ENCODE assay signal across 28 cellular contexts in the genomic region with DNA sequence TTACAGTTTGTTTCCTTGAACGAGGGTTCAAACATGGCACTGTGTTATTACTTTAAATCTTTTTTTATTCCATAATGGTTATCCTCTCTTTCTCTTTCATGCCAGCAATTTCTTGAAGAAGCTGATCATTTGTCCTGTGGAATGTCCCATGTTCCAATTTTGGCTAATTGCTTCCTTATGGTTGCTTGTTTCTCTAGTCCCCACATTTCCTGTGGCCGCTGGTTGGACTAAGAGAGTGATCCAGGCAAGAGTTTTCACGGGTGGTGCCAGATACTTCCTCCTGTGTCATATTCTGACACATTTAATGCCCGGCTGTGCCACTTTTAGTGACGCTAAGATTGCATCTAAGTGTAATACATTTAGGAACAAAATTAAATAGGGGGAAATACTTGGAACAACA.
A peak's percentile ranks its signal among the peaks of the same experiment; 100 is the strongest.
DNase-seq lines count a peak whose midpoint lies in the region; ATAC-seq and TF ChIP-seq lines count a peak whose summit lies in the region.
"Had no signal": no experiment of that assay in that cellular context is flagged by ENCODE, and none has a peak within 500 bp of the region (broad histone marks: within the 10 kb centered on the region; RNA-seq: fewer than 3 reads in every experiment).

No MANE protein-coding gene starts in this region.

- DNase-seq in A673 (ENCODE audit: low spot score) = peak; percentile 58
- DNase-seq in GM04504 (ENCODE audit: low read depth) = peak; percentile 46
- peak; percentile 71 to 81 for DNase-seq in foreskin fibroblast
- no peak for DNase-seq in NCI-H82 (lab: John Stamatoyannopoulos, UW)
- DNase-seq in activated T-cell treated with anti-CD3 and anti-CD28 coated beads, Interleukin-2, amount 50 U/mL, for 4 hours = no peak
- DNase-seq: 8988T; activated CD8-positive, alpha-beta memory T cell treated with anti-CD3 and anti-CD28 coated beads, Interleukin-2, amount 50 U/mL, for 4 hours; activated effector memory CD4-positive, alpha-beta T cell treated with Interleukin-2 at 50 U/mL for 16 hours; C1 segment of cervical spinal cord; dermis blood vessel endothelial cell; gastrocnemius medialis; GF-D8; kidney; natural killer cell; NCI-H1436; NCI-H2171 treated with DMSO at 0.1 percent for 48 hours; NCI-H69; posterior cingulate gyrus; SHP77 treated with DMSO at 0.1 percent for 48 hours; sigmoid colon; T-helper 2 cell; WERI-Rb-1 had no signal

- H3K4me3 Mint-ChIP-seq in activated T-cell treated with anti-CD3 and anti-CD28 coated beads, Interleukin-2, amount 50 U/mL, for 4 hours = no peak overlapping the region
- H3K4me3 Mint-ChIP-seq: natural killer cell; stimulated activated effector memory CD8-positive, alpha-beta T cell treated with anti-CD3 and anti-CD28 coated beads, Interleukin-12 subunit alpha, Interleukin-12 subunit beta, amount 100 ng/mL, for 72 hours had no signal

- H3K36me3 ChIP-seq in A673 (ENCODE audit: insufficient read depth, low read length, poor library complexity, severe bottlenecking) = no peaks in the 10 kb centered on the region
- H3K36me3 ChIP-seq: gastrocnemius medialis, sigmoid colon, suprapubic skin, vagina, WERI-Rb-1 had no signal

- intact Hi-C loops in A673 (cut with micrococcal nuclease; ENCODE audit: unreplicated experiment) = no loop called here

- peaks cover 12% of the 10 kb centered on the region for H3K4me1 Mint-ChIP-seq in activated T-cell treated with anti-CD3 and anti-CD28 coated beads, Interleukin-2, amount 50 U/mL, for 4 hours (ENCODE audit: low read depth)
- H3K4me1 Mint-ChIP-seq: natural killer cell had no signal

- peaks cover 4% of the 10 kb centered on the region for H3K27me3 ChIP-seq in A673 (replicated peaks; ENCODE audit: insufficient read depth, low read depth, low read length, poor library complexity)
- H3K27me3 ChIP-seq: gastrocnemius medialis, sigmoid colon, suprapubic skin, vagina had no signal

- H3K36me3 Mint-ChIP-seq in activated T-cell treated with anti-CD3 and anti-CD28 coated beads, Interleukin-2, amount 50 U/mL, for 4 hours (ENCODE audit: insufficient read depth) = no peaks in the 10 kb centered on the region
- H3K36me3 Mint-ChIP-seq: natural killer cell; stimulated activated effector memory CD8-positive, alpha-beta T cell treated with anti-CD3 and anti-CD28 coated beads, Interleukin-12 subunit alpha, Interleukin-12 subunit beta, amount 100 ng/mL, for 72 hours had no signal

- H3K4me3 ChIP-seq in A673 (ENCODE audit: low read depth, low read length, poor library complexity, severe bottlenecking) = no peak overlapping the region
- H3K4me3 ChIP-seq in foreskin fibroblast (ENCODE audit: low read depth in 1 of 2, low read length in 2 of 2) = no peak overlapping the region
- H3K4me3 ChIP-seq: gastrocnemius medialis, sigmoid colon, suprapubic skin, vagina had no signal

- POLR2A ChIA-PET in A673 (lab: Charles Lee; ENCODE audit: low non-redundant PET) = no interaction called here

- no peak for TF ChIP-seq CTCF in A673 (conservative IDR thresholded peaks at IDR 0.05; ENCODE audit: low read depth, low read length)
- TF ChIP-seq CTCF in foreskin fibroblast (IDR thresholded peaks at IDR 0.05; ENCODE audit: low read depth, low read length) = no peak

- CTCF ChIA-PET in A673 (lab: Charles Lee) = no interaction called here

- peaks cover 11% of the 10 kb centered on the region for H3K4me1 ChIP-seq in A673 (ENCODE audit: insufficient read depth, low read length, poor library complexity, severe bottlenecking)
- H3K4me1 ChIP-seq: gastrocnemius medialis, sigmoid colon, suprapubic skin had no signal

- ATAC-seq in SK-N-SH treated with all-trans-retinoic acid at 6 μM for 48 hours (peak; percentile 42; the same call in 2 of the 3 replicates), GM19463 (IDR thresholded peaks at IDR 0.05; ENCODE audit: unreplicated experiment) (no peak), GM18519 (IDR thresholded peaks at IDR 0.05; ENCODE audit: low FRiP score, unreplicated experiment) (no peak)
- ATAC-seq in activated T-cell treated with anti-CD3 and anti-CD28 coated beads, Interleukin-2, amount 50 U/mL, for 4 hours = no peak
- ATAC-seq: gastrocnemius medialis; natural killer cell; stimulated activated effector memory CD8-positive, alpha-beta T cell treated with anti-CD3 and anti-CD28 coated beads, Interleukin-12 subunit alpha, Interleukin-12 subunit beta, amount 100 ng/mL, for 72 hours had no signal

- no peaks in the 10 kb centered on the region for H3K9me3 ChIP-seq in A673 (ENCODE audit: low read depth, low read length, poor library complexity, severe bottlenecking)
- H3K9me3 ChIP-seq: gastrocnemius medialis, sigmoid colon, suprapubic skin, vagina had no signal

- BruUV-seq in A673 (replicated peaks; lab: Mats Ljungman, UMichigan) = no TSS peak

- H3K27ac ChIP-seq in A673 (ENCODE audit: low read depth, low read length, poor library complexity, severe bottlenecking) = no peak overlapping the region
- H3K27ac ChIP-seq: gastrocnemius medialis, sigmoid colon, suprapubic skin, vagina, WERI-Rb-1 had no signal

- no peaks in the 10 kb centered on the region for H3K9me3 Mint-ChIP-seq in activated T-cell treated with anti-CD3 and anti-CD28 coated beads, Interleukin-2, amount 50 U/mL, for 4 hours
- H3K9me3 Mint-ChIP-seq: natural killer cell; stimulated activated effector memory CD8-positive, alpha-beta T cell treated with anti-CD3 and anti-CD28 coated beads, Interleukin-12 subunit alpha, Interleukin-12 subunit beta, amount 100 ng/mL, for 72 hours had no signal

- H3K27me3 Mint-ChIP-seq in activated T-cell treated with anti-CD3 and anti-CD28 coated beads, Interleukin-2, amount 50 U/mL, for 4 hours (ENCODE audit: low read depth) = no peaks in the 10 kb centered on the region

TF ChIP-seq in SK-N-SH treated with all-trans-retinoic acid at 6 μM for 48 hours, 23 proteins besides CTCF, POLR2A, EP300 and RAD21 (continues in another document):
- TF ChIP-seq ZNF70 (CRISPR knock-in tag; IDR thresholded peaks at IDR 0.05) (no peak), SNAI2 (CRISPR knock-in tag; IDR thresholded peaks at IDR 0.05) (no peak), ISL1 (CRISPR knock-in tag; IDR thresholded peaks at IDR 0.05) (no peak), ZNF565 (CRISPR knock-in tag; conservative IDR thresholded peaks at IDR 0.05; ENCODE audit: low read depth) (no peak), ZFP3 (CRISPR knock-in tag; IDR thresholded peaks at IDR 0.05) (no peak), TCF4 (CRISPR knock-in tag; IDR thresholded peaks at IDR 0.05; ENCODE audit: borderline replicate concordance) (no peak), CSDC2 (CRISPR knock-in tag; IDR thresholded peaks at IDR 0.05) (no peak), BACH2 (CRISPR knock-in tag; IDR thresholded peaks at IDR 0.05; ENCODE audit: borderline replicate concordance) (no peak), ARNTL (CRISPR knock-in tag; IDR thresholded peaks at IDR 0.05; ENCODE audit: borderline replicate concordance, low read depth) (no peak), OSR1 (CRISPR knock-in tag; IDR thresholded peaks at IDR 0.05) (no peak), RARB (CRISPR knock-in tag; IDR thresholded peaks at IDR 0.05) (no peak), ESRRG (CRISPR knock-in tag; IDR thresholded peaks at IDR 0.05) (no peak), ZFP30 (CRISPR knock-in tag; IDR thresholded peaks at IDR 0.05) (no peak), TOX (CRISPR knock-in tag; IDR thresholded peaks at IDR 0.05; ENCODE audit: borderline replicate concordance) (no peak), ZC3H10 (CRISPR knock-in tag; IDR thresholded peaks at IDR 0.05) (no peak)
- TF ChIP-seq, protein P1, sequence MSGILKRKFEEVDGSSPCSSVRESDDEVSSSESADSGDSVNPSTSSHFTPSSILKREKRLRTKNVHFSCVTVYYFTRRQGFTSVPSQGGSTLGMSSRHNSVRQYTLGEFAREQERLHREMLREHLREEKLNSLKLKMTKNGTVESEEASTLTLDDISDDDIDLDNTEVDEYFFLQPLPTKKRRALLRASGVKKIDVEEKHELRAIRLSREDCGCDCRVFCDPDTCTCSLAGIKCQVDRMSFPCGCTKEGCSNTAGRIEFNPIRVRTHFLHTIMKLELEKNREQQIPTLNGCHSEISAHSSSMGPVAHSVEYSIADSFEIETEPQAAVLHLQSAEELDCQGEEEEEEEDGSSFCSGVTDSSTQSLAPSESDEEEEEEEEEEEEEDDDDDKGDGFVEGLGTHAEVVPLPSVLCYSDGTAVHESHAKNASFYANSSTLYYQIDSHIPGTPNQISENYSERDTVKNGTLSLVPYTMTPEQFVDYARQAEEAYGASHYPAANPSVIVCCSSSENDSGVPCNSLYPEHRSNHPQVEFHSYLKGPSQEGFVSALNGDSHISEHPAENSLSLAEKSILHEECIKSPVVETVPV (CRISPR knock-in tag; IDR thresholded peaks at IDR 0.05) = no peak
- TF ChIP-seq, protein P2, sequence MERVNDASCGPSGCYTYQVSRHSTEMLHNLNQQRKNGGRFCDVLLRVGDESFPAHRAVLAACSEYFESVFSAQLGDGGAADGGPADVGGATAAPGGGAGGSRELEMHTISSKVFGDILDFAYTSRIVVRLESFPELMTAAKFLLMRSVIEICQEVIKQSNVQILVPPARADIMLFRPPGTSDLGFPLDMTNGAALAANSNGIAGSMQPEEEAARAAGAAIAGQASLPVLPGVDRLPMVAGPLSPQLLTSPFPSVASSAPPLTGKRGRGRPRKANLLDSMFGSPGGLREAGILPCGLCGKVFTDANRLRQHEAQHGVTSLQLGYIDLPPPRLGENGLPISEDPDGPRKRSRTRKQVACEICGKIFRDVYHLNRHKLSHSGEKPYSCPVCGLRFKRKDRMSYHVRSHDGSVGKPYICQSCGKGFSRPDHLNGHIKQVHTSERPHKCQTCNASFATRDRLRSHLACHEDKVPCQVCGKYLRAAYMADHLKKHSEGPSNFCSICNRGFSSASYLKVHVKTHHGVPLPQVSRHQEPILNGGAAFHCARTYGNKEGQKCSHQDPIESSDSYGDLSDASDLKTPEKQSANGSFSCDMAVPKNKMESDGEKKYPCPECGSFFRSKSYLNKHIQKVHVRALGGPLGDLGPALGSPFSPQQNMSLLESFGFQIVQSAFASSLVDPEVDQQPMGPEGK (CRISPR knock-in tag; IDR thresholded peaks at IDR 0.05; ENCODE audit: borderline replicate concordance) = no peak
- TF ChIP-seq, protein P3, sequence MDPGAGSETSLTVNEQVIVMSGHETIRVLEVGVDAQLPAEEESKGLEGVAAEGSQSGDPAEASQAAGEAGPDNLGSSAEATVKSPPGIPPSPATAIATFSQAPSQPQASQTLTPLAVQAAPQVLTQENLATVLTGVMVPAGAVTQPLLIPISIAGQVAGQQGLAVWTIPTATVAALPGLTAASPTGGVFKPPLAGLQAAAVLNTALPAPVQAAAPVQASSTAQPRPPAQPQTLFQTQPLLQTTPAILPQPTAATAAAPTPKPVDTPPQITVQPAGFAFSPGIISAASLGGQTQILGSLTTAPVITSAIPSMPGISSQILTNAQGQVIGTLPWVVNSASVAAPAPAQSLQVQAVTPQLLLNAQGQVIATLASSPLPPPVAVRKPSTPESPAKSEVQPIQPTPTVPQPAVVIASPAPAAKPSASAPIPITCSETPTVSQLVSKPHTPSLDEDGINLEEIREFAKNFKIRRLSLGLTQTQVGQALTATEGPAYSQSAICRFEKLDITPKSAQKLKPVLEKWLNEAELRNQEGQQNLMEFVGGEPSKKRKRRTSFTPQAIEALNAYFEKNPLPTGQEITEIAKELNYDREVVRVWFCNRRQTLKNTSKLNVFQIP (CRISPR knock-in tag; IDR thresholded peaks at IDR 0.05; ENCODE audit: borderline replicate concordance, low read depth) = no peak

Comparison
In these comparisons a context has a peak if more than half of its experiments do, and no peak if none do; other contexts are left out.
1. DNase-seq: peak in A673 (single experiment), GM04504 (single experiment) and foreskin fibroblast (2 of 2); none in NCI-H82 (single experiment) and activated T-cell treated with anti-CD3 and anti-CD28 coated beads, Interleukin-2, amount 50 U/mL, for 4 hours (single experiment).